Comparison of ENCODE assay signal across 21 cellular contexts in genomic region chr11:23679041-23679440, GRCh38.
"Had no signal": no experiment of that assay in that cellular context is flagged by ENCODE, and none has a peak within 500 bp of the region (broad histone marks: within the 10 kb centered on the region; RNA-seq: fewer than 3 reads in every experiment).

No MANE protein-coding gene starts in this region.

- H3K27me3 Mint-ChIP-seq: activated naive CD8-positive, alpha-beta T cell treated with anti-CD3 and anti-CD28 coated beads, Interleukin-2, amount 10 ng/mL, durations not matched to agents 7 days and 5 days; natural killer cell treated with Interleukin-12 subunit alpha and Interleukin-12 subunit beta and Interleukin-15 and Interleukin-18, amount 100 ng/mL, for 72 hours; stimulated activated naive CD8-positive, alpha-beta T cell treated with anti-CD3 and anti-CD28 coated beads, Interleukin-15, amount 100 ng/mL, for 72 hours had no signal

- H3K4me3 Mint-ChIP-seq: activated naive CD4-positive, alpha-beta T cell treated with anti-CD3 and anti-CD28 coated beads for 36 hours; activated naive CD8-positive, alpha-beta T cell treated with anti-CD3 and anti-CD28 coated beads, Interleukin-2, amount 10 ng/mL, durations not matched to agents 7 days and 5 days; activated T-cell treated with anti-CD3 and anti-CD28 coated beads, Interleukin-2, amount 50 U/mL, for 72 hours; endodermal cell; natural killer cell treated with Interleukin-12 subunit alpha and Interleukin-12 subunit beta and Interleukin-15 and Interleukin-18, amount 100 ng/mL, for 72 hours; stimulated activated naive CD8-positive, alpha-beta T cell treated with anti-CD3 and anti-CD28 coated beads, Interleukin-15, amount 100 ng/mL, for 72 hours had no signal

- H3K9me3 ChIP-seq: gastrocnemius medialis, pancreas, suprapubic skin, tibial nerve, uterus had no signal

- H3K9me3 Mint-ChIP-seq: activated naive CD4-positive, alpha-beta T cell treated with anti-CD3 and anti-CD28 coated beads for 36 hours; activated naive CD8-positive, alpha-beta T cell treated with anti-CD3 and anti-CD28 coated beads, Interleukin-2, amount 10 ng/mL, durations not matched to agents 7 days and 5 days; endodermal cell; natural killer cell treated with Interleukin-12 subunit alpha and Interleukin-12 subunit beta and Interleukin-15 and Interleukin-18, amount 100 ng/mL, for 72 hours; stimulated activated naive CD8-positive, alpha-beta T cell treated with anti-CD3 and anti-CD28 coated beads, Interleukin-15, amount 100 ng/mL, for 72 hours had no signal

- H3K27me3 ChIP-seq: esophagus squamous epithelium, gastrocnemius medialis, pancreas, suprapubic skin, tibial nerve, uterus had no signal

- H3K27ac ChIP-seq: esophagus squamous epithelium, gastrocnemius medialis, pancreas, suprapubic skin, tibial nerve, uterus, WERI-Rb-1 had no signal

- H3K4me1 ChIP-seq: esophagus squamous epithelium, gastrocnemius medialis, pancreas, suprapubic skin, tibial nerve, uterus had no signal

- H3K27ac Mint-ChIP-seq: activated naive CD4-positive, alpha-beta T cell treated with anti-CD3 and anti-CD28 coated beads for 36 hours; activated naive CD8-positive, alpha-beta T cell treated with anti-CD3 and anti-CD28 coated beads, Interleukin-2, amount 10 ng/mL, durations not matched to agents 7 days and 5 days; activated T-cell treated with anti-CD3 and anti-CD28 coated beads, Interleukin-2, amount 50 U/mL, for 72 hours; endodermal cell; stimulated activated naive CD8-positive, alpha-beta T cell treated with anti-CD3 and anti-CD28 coated beads, Interleukin-15, amount 100 ng/mL, for 72 hours had no signal

- H3K4me3 ChIP-seq: esophagus squamous epithelium, gastrocnemius medialis, pancreas, suprapubic skin, tibial nerve, uterus had no signal

- H3K4me1 Mint-ChIP-seq: activated naive CD8-positive, alpha-beta T cell treated with anti-CD3 and anti-CD28 coated beads, Interleukin-2, amount 10 ng/mL, durations not matched to agents 7 days and 5 days; stimulated activated naive CD8-positive, alpha-beta T cell treated with anti-CD3 and anti-CD28 coated beads, Interleukin-15, amount 100 ng/mL, for 72 hours had no signal

- DNase-seq: activated CD4-positive, CD25-positive, alpha-beta regulatory T cell treated with anti-CD3 and anti-CD28 coated beads, Interleukin-2, amount 50 U/mL, for 72 hours; activated effector memory CD4-positive, alpha-beta T cell treated with Interleukin-2 at 50 U/mL for 16 hours; activated naive CD4-positive, alpha-beta T cell treated with anti-CD3 and anti-CD28 coated beads for 36 hours; activated naive CD8-positive, alpha-beta T cell treated with anti-CD3 and anti-CD28 coated beads, Interleukin-2, amount 10 ng/mL, durations not matched to agents 7 days and 5 days; activated T-cell treated with anti-CD3 and anti-CD28 coated beads, Interleukin-2, amount 50 U/mL, for 72 hours; amniotic stem cell; cortex of kidney; endodermal cell; esophagus squamous epithelium; gastrocnemius medialis; hippocampal formation; left ventricle myocardium superior; right cardiac atrium; stimulated activated CD4-positive, alpha-beta T cell treated with anti-CD3 and anti-CD28 coated beads, Interleukin-1b, Interleukin-23, amount 100 ng/mL, for 48 hours; stimulated activated naive CD8-positive, alpha-beta T cell treated with anti-CD3 and anti-CD28 coated beads, Interleukin-15, amount 100 ng/mL, for 72 hours; uterus; WERI-Rb-1 had no signal

- H3K36me3 Mint-ChIP-seq: activated naive CD8-positive, alpha-beta T cell treated with anti-CD3 and anti-CD28 coated beads, Interleukin-2, amount 10 ng/mL, durations not matched to agents 7 days and 5 days; natural killer cell treated with Interleukin-12 subunit alpha and Interleukin-12 subunit beta and Interleukin-15 and Interleukin-18, amount 100 ng/mL, for 72 hours had no signal

- H3K36me3 ChIP-seq: esophagus squamous epithelium, gastrocnemius medialis, pancreas, suprapubic skin, tibial nerve, uterus, WERI-Rb-1 had no signal

- ATAC-seq: activated T-cell treated with anti-CD3 and anti-CD28 coated beads, Interleukin-2, amount 50 U/mL, for 72 hours; gastrocnemius medialis; left ventricle myocardium superior; pancreas; right cardiac atrium; stimulated activated naive CD8-positive, alpha-beta T cell treated with anti-CD3 and anti-CD28 coated beads, Interleukin-15, amount 100 ng/mL, for 72 hours had no signal
